In the genomic region with DNA sequence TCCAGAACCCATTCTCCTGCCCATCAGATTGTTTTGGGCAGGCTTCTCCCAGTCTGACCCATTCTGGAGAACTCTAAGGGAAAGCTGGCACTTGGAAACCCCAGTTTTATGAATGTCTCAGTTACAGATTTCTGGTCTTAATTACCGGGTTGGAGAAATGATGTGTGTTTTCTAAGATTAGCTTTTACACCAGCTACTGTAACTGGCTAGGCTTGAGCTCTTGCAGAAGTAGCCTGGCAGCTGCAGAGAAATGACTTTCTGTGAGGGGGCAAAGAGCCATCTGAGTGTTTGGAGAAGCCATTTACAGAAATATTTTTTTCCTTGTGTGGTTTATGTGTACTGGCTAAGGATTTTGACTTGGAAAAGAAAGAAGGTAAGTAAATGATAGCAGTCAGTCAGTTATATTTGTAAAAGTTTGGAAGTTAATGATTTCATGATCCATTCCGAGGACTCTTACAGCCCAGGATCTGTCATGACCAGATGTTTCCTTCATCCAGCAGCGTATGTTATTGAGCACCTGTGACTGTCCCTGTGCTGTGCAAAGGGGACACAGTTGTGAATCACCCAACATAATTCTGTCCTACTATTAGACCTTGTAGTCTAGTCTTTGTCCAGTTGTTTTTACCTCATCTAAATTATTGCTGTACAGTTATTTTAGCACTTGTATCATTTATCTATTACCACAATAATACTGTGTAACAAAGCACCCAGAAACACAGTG, we compare ENCODE assay signal across 21 cellular contexts. TPM values are rescaled to one million over a fixed set of nuclear protein-coding genes. Genes with fewer than 3 reads are reported as not detected.
"Had no signal": no experiment of that assay in that cellular context is flagged by ENCODE, and none has a peak within 500 bp of the region (broad histone marks: within the 10 kb centered on the region; RNA-seq: fewer than 3 reads in every experiment).

No MANE protein-coding gene starts in this region.

- H3K36me3 ChIP-seq: neural progenitor cell, ovary, spleen, thoracic aorta, transverse colon had no signal

- H3K27me3 ChIP-seq: neural progenitor cell, ovary, spleen, transverse colon had no signal

- DNase-seq: effector memory CD4-positive, alpha-beta T cell; foreskin fibroblast; left colon; mesendoderm; natural killer cell; nucleus accumbens; ovary; right cardiac atrium; spleen; stimulated activated CD4-positive, alpha-beta T cell treated with anti-CD3 and anti-CD28 coated beads, Interleukin-15, amount 100 ng/mL, for 24 hours; stimulated activated CD4-positive, alpha-beta T cell treated with anti-CD3 and anti-CD28 coated beads, Interleukin-1b, Interleukin-23, amount 100 ng/mL, for 48 hours; stimulated activated CD4-positive, alpha-beta T cell treated with anti-CD3 and anti-CD28 coated beads, Interleukin-4, amount 100 ng/mL, for 24 hours; stimulated activated naive CD8-positive, alpha-beta T cell treated with anti-CD3 and anti-CD28 coated beads, Interleukin-15, amount 100 ng/mL, for 72 hours; transverse colon had no signal

- H3K4me1 ChIP-seq: neural progenitor cell, spleen, transverse colon had no signal

- ATAC-seq: esophagus mucosa; left colon; natural killer cell; right cardiac atrium; stimulated activated memory B cell treated with anti-CD40 and anti-IgM and Interleukin-4, amounts not matched to agents 10 μg/mL and 1 μg/mL and 100 μg/mL, for 72 hours; stimulated activated naive CD8-positive, alpha-beta T cell treated with anti-CD3 and anti-CD28 coated beads, Interleukin-15, amount 100 ng/mL, for 72 hours had no signal

- H3K4me1 Mint-ChIP-seq: natural killer cell; stimulated activated memory B cell treated with anti-CD40 and anti-IgM and Interleukin-4, amounts not matched to agents 10 μg/mL and 1 μg/mL and 100 μg/mL, for 72 hours; stimulated activated naive CD8-positive, alpha-beta T cell treated with anti-CD3 and anti-CD28 coated beads, Interleukin-15, amount 100 ng/mL, for 72 hours had no signal

- H3K9me3 ChIP-seq: ovary, spleen, thoracic aorta, transverse colon had no signal

- H3K9me3 Mint-ChIP-seq: natural killer cell; neural progenitor cell; stimulated activated memory B cell treated with anti-CD40 and anti-IgM and Interleukin-4, amounts not matched to agents 10 μg/mL and 1 μg/mL and 100 μg/mL, for 72 hours; stimulated activated naive CD8-positive, alpha-beta T cell treated with anti-CD3 and anti-CD28 coated beads, Interleukin-15, amount 100 ng/mL, for 72 hours had no signal

- H3K4me2 ChIP-seq: neural progenitor cell had no signal

- H3K4me3 ChIP-seq: neural progenitor cell, ovary, spleen, thoracic aorta, transverse colon had no signal

- H3K9ac ChIP-seq: neural progenitor cell had no signal

- H3K36me3 Mint-ChIP-seq: natural killer cell; stimulated activated memory B cell treated with anti-CD40 and anti-IgM and Interleukin-4, amounts not matched to agents 10 μg/mL and 1 μg/mL and 100 μg/mL, for 72 hours had no signal

- H3K27ac ChIP-seq: neural progenitor cell, ovary, spleen, thoracic aorta, transverse colon had no signal

- H3K27ac Mint-ChIP-seq: natural killer cell; neural progenitor cell; stimulated activated memory B cell treated with anti-CD40 and anti-IgM and Interleukin-4, amounts not matched to agents 10 μg/mL and 1 μg/mL and 100 μg/mL, for 72 hours; stimulated activated naive CD8-positive, alpha-beta T cell treated with anti-CD3 and anti-CD28 coated beads, Interleukin-15, amount 100 ng/mL, for 72 hours had no signal

- H3K4me3 Mint-ChIP-seq: natural killer cell; neural progenitor cell; stimulated activated memory B cell treated with anti-CD40 and anti-IgM and Interleukin-4, amounts not matched to agents 10 μg/mL and 1 μg/mL and 100 μg/mL, for 72 hours; stimulated activated naive CD8-positive, alpha-beta T cell treated with anti-CD3 and anti-CD28 coated beads, Interleukin-15, amount 100 ng/mL, for 72 hours had no signal

- H2AFZ ChIP-seq: neural progenitor cell had no signal

RNA-seq across cellular contexts. Expression of a gene that starts 53.7 kb away (rescaled TPM):
- total RNA-seq: lung microvascular endothelial cell, mononuclear cell, natural killer cell, ureter had no signal
